9 cellular contexts compared by ENCODE assay signal in genomic region chr2:168194784-168195522, GRCh38. TPM values are rescaled to one million over a fixed set of nuclear protein-coding genes. Genes with fewer than 3 reads are reported as not detected.
DNase-seq lines count a peak whose midpoint lies in the region; ATAC-seq and TF ChIP-seq lines count a peak whose summit lies in the region.
"Had no signal": no experiment of that assay in that cellular context is flagged by ENCODE, and none has a peak within 500 bp of the region (broad histone marks: within the 10 kb centered on the region; RNA-seq: fewer than 3 reads in every experiment).

No MANE protein-coding gene starts in this region.

- H2AFZ ChIP-seq in GM23248 (no peak overlapping the region), Loucy (ENCODE audit: low read length) (no peak overlapping the region)

- H3K9ac ChIP-seq in GM23248 (no peak overlapping the region), Loucy (ENCODE audit: low read depth, low read length, poor library complexity, severe bottlenecking) (peak overlapping the region; percentile 49)

- peak; percentile 89 for ATAC-seq in GM18858 (IDR thresholded peaks at IDR 0.05; ENCODE audit: unreplicated experiment)
- ATAC-seq: Panc1 had no signal

- peaks cover 56% of the 10 kb centered on the region for H3K79me2 ChIP-seq in GM23248 (ENCODE audit: insufficient read depth)
- peaks cover 77% of the 10 kb centered on the region for H3K79me2 ChIP-seq in Loucy (ENCODE audit: insufficient read depth, low read length)

- H3K9me2 ChIP-seq in GM23248 (ENCODE audit: insufficient read depth) (no peaks in the 10 kb centered on the region), Loucy (replicated peaks; ENCODE audit: low read depth, low read length) (no peaks in the 10 kb centered on the region)

- peaks cover 11% of the 10 kb centered on the region for H3F3A ChIP-seq in GM23248 (ENCODE audit: insufficient read depth)
- H3F3A ChIP-seq in Loucy (ENCODE audit: low read depth), result peaks cover 22% of the 10 kb centered on the region

- no peak overlapping the region for H3K27ac ChIP-seq in GM23248
- H3K27ac ChIP-seq in vagina, result no peak overlapping the region

- no peaks in the 10 kb centered on the region for H3K36me3 ChIP-seq in GM23248 (ENCODE audit: low read depth)
- H3K36me3 ChIP-seq in Loucy (ENCODE audit: insufficient read depth, low read length), result no peaks in the 10 kb centered on the region
- no peaks in the 10 kb centered on the region for H3K36me3 ChIP-seq in vagina

- H4K20me1 ChIP-seq in GM23248 (ENCODE audit: insufficient read depth), result no peaks in the 10 kb centered on the region
- peaks cover 12% of the 10 kb centered on the region for H4K20me1 ChIP-seq in Loucy (ENCODE audit: insufficient read depth, low read length, poor library complexity, severe bottlenecking)

- WGBS in GM23248 (ENCODE audit: low coverage in 1 of 2, low lambda C conversion rate in 2 of 2, missing lambda C conversion rate in 2 of 2), 2 experiments, result 58 to 65% methylated on average over 7 of the region's 7 CpGs

- H3K4me2 ChIP-seq in GM23248 (ENCODE audit: unreplicated experiment), result peak overlapping the region; percentile 46
- H3K4me2 ChIP-seq in Loucy (ENCODE audit: low read depth, low read length, poor library complexity, severe bottlenecking), result peak overlapping the region; percentile 68

- DNase-seq in GM23248 (peak; percentile 82), iris pigment epithelial cell (ENCODE audit: low read depth) (peak; percentile 34), NCI-H2107 (lab: John Stamatoyannopoulos, UW) (no peak), globus pallidus (ENCODE audit: low spot score) (no peak), anterior cingulate cortex (lab: John Stamatoyannopoulos, UW) (no peak), vagina (ENCODE audit: extremely low spot score in 2 of 2) (no peak)

- no peak for TF ChIP-seq CTCF in Loucy (conservative IDR thresholded peaks at IDR 0.05; ENCODE audit: low read length)
- no peak for TF ChIP-seq CTCF in vagina (IDR thresholded peaks at IDR 0.05)

- intact Hi-C loops in vagina (cut with DNase I), result no loop called here

- no peak overlapping the region for H3K4me3 ChIP-seq in GM23248
- peak overlapping the region; percentile 62 for H3K4me3 ChIP-seq in Loucy (ENCODE audit: low read length, poor library complexity, severe bottlenecking)
- no peak overlapping the region for H3K4me3 ChIP-seq in vagina

- no peak for TF ChIP-seq POLR2A in vagina (IDR thresholded peaks at IDR 0.05)

- in situ Hi-C loops in GM23248 (cut with MboI), result no loop called here

- H3K27me3 ChIP-seq in GM23248 (replicated peaks; ENCODE audit: insufficient read depth) (no peaks in the 10 kb centered on the region), Loucy (ENCODE audit: insufficient read depth, low read length, poor library complexity, severe bottlenecking) (no peaks in the 10 kb centered on the region), vagina (no peaks in the 10 kb centered on the region)

- H3K9me3 ChIP-seq in GM23248 (ENCODE audit: low read depth) (no peaks in the 10 kb centered on the region), Loucy (ENCODE audit: insufficient read depth, low read depth, low read length) (no peaks in the 10 kb centered on the region), vagina (no peaks in the 10 kb centered on the region)

- H3K4me1 ChIP-seq in GM23248 (ENCODE audit: insufficient read depth), result peaks cover 36% of the 10 kb centered on the region
- peaks cover 88% of the 10 kb centered on the region for H3K4me1 ChIP-seq in Loucy (ENCODE audit: insufficient read depth, low read length, poor library complexity, severe bottlenecking)
- peaks cover 32% of the 10 kb centered on the region for H3K4me1 ChIP-seq in vagina

RNA-seq across cellular contexts. Expression of gene STK39, which starts 52.4 kb away (rescaled TPM):
- 10.5 and 14.6 TPM in 2 replicates for total RNA-seq in GM23248 (2014; rRNA removed; shearing (Covaris generic))
- 2.5 and 3.2 TPM in 2 replicates for polyA plus RNA-seq in GM23248 (2016; fragmentation: Nextera tagmentation; extraction: Ambion mirVana)
- 15.5 TPM for total RNA-seq in vagina

Comparison
In these comparisons a context has a peak if more than half of its experiments do, and no peak if none do; other contexts are left out.
1. DNase-seq: peak in GM23248 (single experiment) and iris pigment epithelial cell (single experiment); none in NCI-H2107 (single experiment), globus pallidus (single experiment), anterior cingulate cortex (0 of 58) and vagina (0 of 2).